Comparison of ENCODE assay signal across 28 cellular contexts in genomic region chr6:113276631-113277030, GRCh38.
"Had no signal": no experiment of that assay in that cellular context is flagged by ENCODE, and none has a peak within 500 bp of the region (broad histone marks: within the 10 kb centered on the region; RNA-seq: fewer than 3 reads in every experiment).

No MANE protein-coding gene starts in this region.

- H3K9me3 ChIP-seq: ascending aorta, body of pancreas, MG63 had no signal

- H3K36me3 ChIP-seq: ascending aorta, MG63, SJCRH30 had no signal

- ATAC-seq: activated CD8-positive, alpha-beta T cell treated with anti-CD3 and anti-CD28 coated beads, Interleukin-2, amount 10 ng/mL, durations not matched to agents 7 days and 5 days; body of pancreas; Panc1; T-helper 17 cell; WTC11 had no signal

- H3K4me1 ChIP-seq: ascending aorta, body of pancreas had no signal

- H3K4me3 ChIP-seq: ascending aorta, body of pancreas, MG63, SJCRH30 had no signal

- H3K27ac ChIP-seq: ascending aorta, body of pancreas, RWPE1, SJCRH30 had no signal

- H3K27me3 ChIP-seq: ascending aorta, body of pancreas, MG63, SJCRH30 had no signal

- DNase-seq: activated CD4-positive, alpha-beta T cell treated with anti-CD3 and anti-CD28 coated beads for 48 hours; activated CD4-positive, alpha-beta T cell treated with anti-CD3 and anti-CD28 coated beads, Interleukin-2, amount 50 U/mL, for 4 hours; activated CD4-positive, CD25-positive, alpha-beta regulatory T cell treated with anti-CD3 and anti-CD28 coated beads, Interleukin-2, amount 50 U/mL, for 72 hours; activated CD8-positive, alpha-beta T cell treated with anti-CD3 and anti-CD28 coated beads, Interleukin-2, amount 10 ng/mL, durations not matched to agents 7 days and 5 days; activated effector memory CD4-positive, alpha-beta T cell treated with Interleukin-2 at 50 U/mL for 16 hours; activated naive CD4-positive, alpha-beta T cell; activated T-cell treated with anti-CD3 and anti-CD28 coated beads, Interleukin-2, amount 50 U/mL, for 24 hours; amniotic stem cell; body of pancreas; MG63; MV-4-11; NCI-H1092 treated with DMSO at 0.1 percent for 48 hours; NCI-H1417 treated with DMSO at 0.1 percent for 48 hours; NCI-H1694; NCI-H2107; NCI-H345; NCI-H510A; NCI-H526 treated with DMSO at 0.1 percent for 48 hours; NCI-H82; OCI-M1; Right ventricle myocardium superior; SJCRH30; T-helper 17 cell; T-helper 9 cell had no signal
